Comparison of ENCODE assay signal across 2 cellular contexts in genomic region chr5:172945151-172945550, GRCh38.
TF ChIP-seq lines count a peak whose summit lies in the region.

No MANE protein-coding gene starts in this region.

TF ChIP-seq in SK-N-SH, 30 proteins besides CTCF, POLR2A, EP300 and RAD21:
- TF ChIP-seq, protein P1, sequence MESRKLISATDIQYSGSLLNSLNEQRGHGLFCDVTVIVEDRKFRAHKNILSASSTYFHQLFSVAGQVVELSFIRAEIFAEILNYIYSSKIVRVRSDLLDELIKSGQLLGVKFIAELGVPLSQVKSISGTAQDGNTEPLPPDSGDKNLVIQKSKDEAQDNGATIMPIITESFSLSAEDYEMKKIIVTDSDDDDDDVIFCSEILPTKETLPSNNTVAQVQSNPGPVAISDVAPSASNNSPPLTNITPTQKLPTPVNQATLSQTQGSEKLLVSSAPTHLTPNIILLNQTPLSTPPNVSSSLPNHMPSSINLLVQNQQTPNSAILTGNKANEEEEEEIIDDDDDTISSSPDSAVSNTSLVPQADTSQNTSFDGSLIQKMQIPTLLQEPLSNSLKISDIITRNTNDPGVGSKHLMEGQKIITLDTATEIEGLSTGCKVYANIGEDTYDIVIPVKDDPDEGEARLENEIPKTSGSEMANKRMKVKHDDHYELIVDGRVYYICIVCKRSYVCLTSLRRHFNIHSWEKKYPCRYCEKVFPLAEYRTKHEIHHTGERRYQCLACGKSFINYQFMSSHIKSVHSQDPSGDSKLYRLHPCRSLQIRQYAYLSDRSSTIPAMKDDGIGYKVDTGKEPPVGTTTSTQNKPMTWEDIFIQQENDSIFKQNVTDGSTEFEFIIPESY (IDR thresholded peaks at IDR 0.05; ENCODE audit: borderline replicate concordance, low read depth), result no peak

TF ChIP-seq in SK-N-SH treated with all-trans-retinoic acid at 6 μM for 48 hours, 23 proteins besides CTCF, POLR2A, EP300 and RAD21 (continued from another document):
- TF ChIP-seq TCF4 (CRISPR knock-in tag; IDR thresholded peaks at IDR 0.05; ENCODE audit: borderline replicate concordance), result no peak
- TF ChIP-seq PATZ1 (CRISPR knock-in tag; IDR thresholded peaks at IDR 0.05; ENCODE audit: borderline replicate concordance), result no peak
- TF ChIP-seq, protein P2, sequence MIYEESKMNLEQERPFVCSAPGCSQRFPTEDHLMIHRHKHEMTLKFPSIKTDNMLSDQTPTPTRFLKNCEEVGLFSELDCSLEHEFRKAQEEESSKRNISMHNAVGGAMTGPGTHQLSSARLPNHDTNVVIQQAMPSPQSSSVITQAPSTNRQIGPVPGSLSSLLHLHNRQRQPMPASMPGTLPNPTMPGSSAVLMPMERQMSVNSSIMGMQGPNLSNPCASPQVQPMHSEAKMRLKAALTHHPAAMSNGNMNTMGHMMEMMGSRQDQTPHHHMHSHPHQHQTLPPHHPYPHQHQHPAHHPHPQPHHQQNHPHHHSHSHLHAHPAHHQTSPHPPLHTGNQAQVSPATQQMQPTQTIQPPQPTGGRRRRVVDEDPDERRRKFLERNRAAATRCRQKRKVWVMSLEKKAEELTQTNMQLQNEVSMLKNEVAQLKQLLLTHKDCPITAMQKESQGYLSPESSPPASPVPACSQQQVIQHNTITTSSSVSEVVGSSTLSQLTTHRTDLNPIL (CRISPR knock-in tag; IDR thresholded peaks at IDR 0.05; ENCODE audit: low read depth), result no peak
- TF ChIP-seq GLIS3 (CRISPR knock-in tag; IDR thresholded peaks at IDR 0.05), result no peak
